Comparison of ENCODE assay signal across 2 cellular contexts in the genomic region with DNA sequence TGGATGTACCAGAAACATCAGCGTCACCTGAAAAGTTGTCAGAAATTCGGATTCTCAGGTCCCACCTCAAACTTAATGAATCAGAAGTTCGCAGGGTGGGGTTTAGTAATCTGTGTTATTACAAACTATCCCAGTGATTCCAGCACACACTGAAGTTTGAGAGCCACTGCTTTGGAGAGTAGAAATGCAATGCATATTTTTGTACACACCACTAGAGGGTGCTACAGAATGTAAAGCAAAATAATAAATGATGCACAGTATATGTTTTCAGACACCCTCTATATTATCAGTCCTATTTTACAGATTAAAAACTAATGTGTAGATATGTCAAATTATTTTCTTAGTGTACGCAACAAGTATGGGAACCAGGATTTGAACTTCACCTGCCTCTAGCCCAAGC.
TF ChIP-seq lines count a peak whose summit lies in the region.

No MANE protein-coding gene starts in this region.

TF ChIP-seq in GM12878, 131 proteins besides CTCF, POLR2A, EP300 and RAD21:
- TF ChIP-seq STAT3 (IDR thresholded peaks at IDR 0.05; ENCODE audit: low read depth, low read length) = no peak
- TF ChIP-seq SMC3 (IDR thresholded peaks at IDR 0.05; ENCODE audit: borderline replicate concordance, low read length) = peak; percentile 32; the same call in 1 of the 2 replicates
- no peak for TF ChIP-seq ZZZ3 (IDR thresholded peaks at IDR 0.05; ENCODE audit: control insufficient read depth, insufficient read length, low read depth)
- no peak for TF ChIP-seq NFIC (IDR thresholded peaks at IDR 0.05; ENCODE audit: low read depth, low read length)
- TF ChIP-seq, protein P1, sequence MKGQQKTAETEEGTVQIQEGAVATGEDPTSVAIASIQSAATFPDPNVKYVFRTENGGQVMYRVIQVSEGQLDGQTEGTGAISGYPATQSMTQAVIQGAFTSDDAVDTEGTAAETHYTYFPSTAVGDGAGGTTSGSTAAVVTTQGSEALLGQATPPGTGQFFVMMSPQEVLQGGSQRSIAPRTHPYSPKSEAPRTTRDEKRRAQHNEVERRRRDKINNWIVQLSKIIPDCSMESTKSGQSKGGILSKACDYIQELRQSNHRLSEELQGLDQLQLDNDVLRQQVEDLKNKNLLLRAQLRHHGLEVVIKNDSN (IDR thresholded peaks at IDR 0.05; ENCODE audit: borderline replicate concordance, extremely low read length, insufficient read depth, low read depth, low read length) = no peak

TF ChIP-seq in liver, 16 proteins besides CTCF, POLR2A, EP300 and RAD21:
- TF ChIP-seq, protein P2, sequence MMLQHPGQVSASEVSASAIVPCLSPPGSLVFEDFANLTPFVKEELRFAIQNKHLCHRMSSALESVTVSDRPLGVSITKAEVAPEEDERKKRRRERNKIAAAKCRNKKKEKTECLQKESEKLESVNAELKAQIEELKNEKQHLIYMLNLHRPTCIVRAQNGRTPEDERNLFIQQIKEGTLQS (IDR thresholded peaks at IDR 0.05) = no peak
- TF ChIP-seq FOXA2 (IDR thresholded peaks at IDR 0.05) = no peak
- TF ChIP-seq GABPA (IDR thresholded peaks at IDR 0.05 in 1 of 2, conservative IDR thresholded peaks at IDR 0.05 in 1 of 2) = no peak
- no peak for TF ChIP-seq RXRA (IDR thresholded peaks at IDR 0.05)
- no peak for TF ChIP-seq SP1 (IDR thresholded peaks at IDR 0.05)
- no peak for TF ChIP-seq REST (IDR thresholded peaks at IDR 0.05)
- TF ChIP-seq, protein P3, sequence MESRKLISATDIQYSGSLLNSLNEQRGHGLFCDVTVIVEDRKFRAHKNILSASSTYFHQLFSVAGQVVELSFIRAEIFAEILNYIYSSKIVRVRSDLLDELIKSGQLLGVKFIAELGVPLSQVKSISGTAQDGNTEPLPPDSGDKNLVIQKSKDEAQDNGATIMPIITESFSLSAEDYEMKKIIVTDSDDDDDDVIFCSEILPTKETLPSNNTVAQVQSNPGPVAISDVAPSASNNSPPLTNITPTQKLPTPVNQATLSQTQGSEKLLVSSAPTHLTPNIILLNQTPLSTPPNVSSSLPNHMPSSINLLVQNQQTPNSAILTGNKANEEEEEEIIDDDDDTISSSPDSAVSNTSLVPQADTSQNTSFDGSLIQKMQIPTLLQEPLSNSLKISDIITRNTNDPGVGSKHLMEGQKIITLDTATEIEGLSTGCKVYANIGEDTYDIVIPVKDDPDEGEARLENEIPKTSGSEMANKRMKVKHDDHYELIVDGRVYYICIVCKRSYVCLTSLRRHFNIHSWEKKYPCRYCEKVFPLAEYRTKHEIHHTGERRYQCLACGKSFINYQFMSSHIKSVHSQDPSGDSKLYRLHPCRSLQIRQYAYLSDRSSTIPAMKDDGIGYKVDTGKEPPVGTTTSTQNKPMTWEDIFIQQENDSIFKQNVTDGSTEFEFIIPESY (IDR thresholded peaks at IDR 0.05) = no peak
- no peak for TF ChIP-seq YY1 (IDR thresholded peaks at IDR 0.05)
- no peak for TF ChIP-seq NR2F2 (IDR thresholded peaks at IDR 0.05)
- no peak for TF ChIP-seq EGR1 (IDR thresholded peaks at IDR 0.05; ENCODE audit: low read depth in 2 of 2)
- no peak for TF ChIP-seq HNF4G (IDR thresholded peaks at IDR 0.05)
- no peak for TF ChIP-seq HNF4A (conservative IDR thresholded peaks at IDR 0.05)
- TF ChIP-seq JUND (IDR thresholded peaks at IDR 0.05) = no peak
- no peak for TF ChIP-seq MAX (IDR thresholded peaks at IDR 0.05)
- no peak for TF ChIP-seq TAF1 (conservative IDR thresholded peaks at IDR 0.05)
- TF ChIP-seq FOXA1 (IDR thresholded peaks at IDR 0.05) = no peak
